In genomic region chr7:24701232-24701898, GRCh38 we compare ENCODE assay signal across 9 cellular contexts. TPM values are rescaled to one million over a fixed set of nuclear protein-coding genes. Genes with fewer than 3 reads are reported as not detected.
DNase-seq lines count a peak whose midpoint lies in the region; ATAC-seq and TF ChIP-seq lines count a peak whose summit lies in the region.
"Had no signal": no experiment of that assay in that cellular context is flagged by ENCODE, and none has a peak within 500 bp of the region (broad histone marks: within the 10 kb centered on the region; RNA-seq: fewer than 3 reads in every experiment).

No MANE protein-coding gene starts in this region.

- peak; percentile 39 for DNase-seq in NCI-H1105 treated with DMSO at 0.1 percent for 48 hours (lab: John Stamatoyannopoulos, UW)
- DNase-seq in NCI-H1105 (lab: John Stamatoyannopoulos, UW) = no peak
- no peak for DNase-seq in glutamatergic neuron
- peak; percentile 59 for DNase-seq in stromal cell of bone marrow (ENCODE audit: low read depth)
- DNase-seq in NCI-H2081 treated with DMSO at 0.1 percent for 48 hours (lab: John Stamatoyannopoulos, UW) = no peak
- DNase-seq in epidermal melanocyte (ENCODE audit: insufficient read length, low spot score) = no peak
- DNase-seq: activated CD8-positive, alpha-beta memory T cell treated with anti-CD3 and anti-CD28 coated beads, Interleukin-2, amount 50 U/mL, for 48 hours had no signal

- TF ChIP-seq CTCF in glutamatergic neuron (IDR thresholded peaks at IDR 0.05; ENCODE audit: partially characterized antibody, unreplicated experiment) = no peak

- peaks cover 62% of the 10 kb centered on the region for H3K4me1 Mint-ChIP-seq in glutamatergic neuron (ENCODE audit: low read depth, unreplicated experiment)

- peaks cover 7% of the 10 kb centered on the region for H3K27me3 Mint-ChIP-seq in glutamatergic neuron (ENCODE audit: unreplicated experiment)

- H3K27ac Mint-ChIP-seq in glutamatergic neuron (ENCODE audit: unreplicated experiment) = peak overlapping the region; percentile 14

- ATAC-seq in SK-N-SH treated with all-trans-retinoic acid at 6 μM for 48 hours = peak; percentile 92
- no peak for ATAC-seq in esophagus mucosa

- H3K36me3 Mint-ChIP-seq in glutamatergic neuron (ENCODE audit: unreplicated experiment) = no peaks in the 10 kb centered on the region

- H3K9me3 Mint-ChIP-seq in glutamatergic neuron (ENCODE audit: unreplicated experiment) = peaks cover 7% of the 10 kb centered on the region

- no peak overlapping the region for H3K4me3 Mint-ChIP-seq in glutamatergic neuron (ENCODE audit: unreplicated experiment)

TF ChIP-seq in SK-N-SH treated with all-trans-retinoic acid at 6 μM for 48 hours, 23 proteins besides CTCF, POLR2A, EP300 and RAD21:
- TF ChIP-seq GLIS3 (CRISPR knock-in tag; IDR thresholded peaks at IDR 0.05) = no peak
- 0 out of 2 replicates have a peak, but pooled peaks have one; percentile 20 for TF ChIP-seq POU6F1 (CRISPR knock-in tag; IDR thresholded peaks at IDR 0.05; ENCODE audit: borderline replicate concordance, low read depth)

RNA-seq across cellular contexts. Expression of gene GSDME, which starts 55.9 kb away (rescaled TPM):
- total RNA-seq in glutamatergic neuron (ENCODE audit: unreplicated experiment) = 12.7 TPM
- total RNA-seq in esophagus mucosa = 8.3 TPM

Comparison
In these comparisons a context has a peak if more than half of its experiments do, and no peak if none do; other contexts are left out.
1. DNase-seq: peak in NCI-H1105 treated with DMSO at 0.1 percent for 48 hours (single experiment) and stromal cell of bone marrow (single experiment); none in NCI-H1105 (single experiment), glutamatergic neuron (single experiment), NCI-H2081 treated with DMSO at 0.1 percent for 48 hours (single experiment) and epidermal melanocyte (single experiment).